ENCODE assay signal across 22 cellular contexts in genomic region chr16:85125570-85126382, GRCh38. TPM values are rescaled to one million over a fixed set of nuclear protein-coding genes. Genes with fewer than 3 reads are reported as not detected.
DNase-seq lines count a peak whose midpoint lies in the region; ATAC-seq and TF ChIP-seq lines count a peak whose summit lies in the region.
"Had no signal": no experiment of that assay in that cellular context is flagged by ENCODE, and none has a peak within 500 bp of the region (broad histone marks: within the 10 kb centered on the region; RNA-seq: fewer than 3 reads in every experiment).

No MANE protein-coding gene starts in this region.

- TF ChIP-seq EP300 in gastroesophageal sphincter (IDR thresholded peaks at IDR 0.05), result no peak

- no peak overlapping the region for H3K9ac ChIP-seq in smooth muscle cell (ENCODE audit: low read depth)

- peak overlapping the region; percentile 70 for H3K4me2 ChIP-seq in smooth muscle cell
- H3K4me2 ChIP-seq: A549 had no signal

- H3K4me1 ChIP-seq in SJSA1 (replicated peaks) (peaks cover 48% of the 10 kb centered on the region), smooth muscle cell (ENCODE audit: low read depth) (peaks cover 13% of the 10 kb centered on the region), gastroesophageal sphincter (peaks cover 2 to 45% (median 22%) of the 10 kb centered on the region in 3 donors)

- intact Hi-C loops in left ventricle myocardium superior (cut with micrococcal nuclease), result no loop called here

- peak overlapping the region; percentile 98 for H3K27ac ChIP-seq in SJSA1
- peak overlapping the region; percentile 83 for H3K27ac ChIP-seq in smooth muscle cell (ENCODE audit: low read depth)
- peak overlapping the region in 1 of 4 donors; percentile 31 for H3K27ac ChIP-seq in gastroesophageal sphincter
- H3K27ac ChIP-seq: upper lobe of right lung had no signal

- H3K4me3 ChIP-seq in SJSA1, result no peak overlapping the region
- H3K4me3 ChIP-seq in smooth muscle cell, result no peak overlapping the region
- H3K4me3 ChIP-seq in gastroesophageal sphincter, result no peak overlapping the region
- H3K4me3 ChIP-seq: A549, upper lobe of right lung had no signal

- peaks cover 22% of the 10 kb centered on the region for H3F3A ChIP-seq in smooth muscle cell (ENCODE audit: low read depth)

- 88% methylated on average over 15 of the region's 15 CpGs for WGBS in smooth muscle cell (ENCODE audit: low lambda C conversion rate)
- 77 to 93% methylated on average over 3 to 7 of the region's 15 CpGs for WGBS in gastroesophageal sphincter (ENCODE audit: low coverage in 1 of 2), 2 donors

- ATAC-seq in left ventricle myocardium superior (peak; percentile 89), GM21529 (IDR thresholded peaks at IDR 0.05; ENCODE audit: unreplicated experiment) (no peak), gastroesophageal sphincter (no peak)
- ATAC-seq: stimulated activated effector memory CD8-positive, alpha-beta T cell treated with anti-CD3 and anti-CD28 coated beads, Interleukin-12 subunit alpha, Interleukin-12 subunit beta, amount 100 ng/mL, for 72 hours had no signal

- TF ChIP-seq POLR2A in gastroesophageal sphincter (IDR thresholded peaks at IDR 0.05), result no peak

- H3K79me2 ChIP-seq in smooth muscle cell (ENCODE audit: low read depth), result no peaks in the 10 kb centered on the region

- no peak overlapping the region for H2AFZ ChIP-seq in smooth muscle cell (ENCODE audit: low read depth)

- H3K27me3 ChIP-seq in SJSA1 (replicated peaks), result no peaks in the 10 kb centered on the region
- H3K27me3 ChIP-seq in smooth muscle cell (ENCODE audit: low read depth), result no peaks in the 10 kb centered on the region
- no peaks in the 10 kb centered on the region for H3K27me3 ChIP-seq in gastroesophageal sphincter
- H3K27me3 ChIP-seq: upper lobe of right lung had no signal

- H3K36me3 ChIP-seq in SJSA1 (no peaks in the 10 kb centered on the region), smooth muscle cell (ENCODE audit: low read depth) (no peaks in the 10 kb centered on the region), gastroesophageal sphincter (no peaks in the 10 kb centered on the region)
- H3K36me3 ChIP-seq: upper lobe of right lung had no signal

- no peak for TF ChIP-seq CTCF in smooth muscle cell (IDR thresholded peaks at IDR 0.05; ENCODE audit: borderline replicate concordance, insufficient read depth, poor library complexity, severe bottlenecking)
- TF ChIP-seq CTCF in gastroesophageal sphincter (IDR thresholded peaks at IDR 0.05), result no peak

- H4K20me1 ChIP-seq in smooth muscle cell (ENCODE audit: low read depth), result no peaks in the 10 kb centered on the region

- H3K9me3 ChIP-seq in SJSA1 (replicated peaks) (no peaks in the 10 kb centered on the region), smooth muscle cell (replicated peaks; ENCODE audit: low read depth) (no peaks in the 10 kb centered on the region), gastroesophageal sphincter (no peaks in the 10 kb centered on the region)
- H3K9me3 ChIP-seq: upper lobe of right lung had no signal

- DNase-seq in NCI-H1105 treated with DMSO at 0.1 percent for 48 hours (lab: John Stamatoyannopoulos, UW) (peak; percentile 1), NCI-H1105 (lab: John Stamatoyannopoulos, UW) (no peak), SJSA1 (ENCODE audit: low read depth in 1 of 2, low spot score in 2 of 2) (peak in 1 of 2 experiments; percentile 10), left ventricle myocardium superior (peak; percentile 76), smooth muscle cell (lab: John Stamatoyannopoulos, UW; ENCODE audit: unreplicated experiment) (no peak), D341Med (ENCODE audit: low spot score) (no peak)
- DNase-seq: activated CD8-positive, alpha-beta memory T cell treated with anti-CD3 and anti-CD28 coated beads, Interleukin-2, amount 50 U/mL, for 48 hours; activated naive CD4-positive, alpha-beta T cell; CD4-positive, alpha-beta T cell; KBM-7; kidney glomerular epithelial cell; NCI-H1436 treated with DMSO at 0.1 percent for 48 hours; NCI-H510A; occipital lobe; T-helper 9 cell; upper lobe of right lung had no signal

RNA-seq across cellular contexts. Expression of gene CIBAR2, which starts 13.5 kb away (rescaled TPM):
- 0.05 TPM in 1 of 2 replicates, not detected in the other for total RNA-seq in SJSA1 (2014; rRNA removed; shearing (Covaris generic))
- not detected for total RNA-seq in left ventricle myocardium superior
- total RNA-seq in smooth muscle cell, result not detected in 2 replicates
- polyA plus RNA-seq in smooth muscle cell, result not detected in 2 replicates
- not detected for total RNA-seq in gastroesophageal sphincter
- total RNA-seq: CD4-positive, alpha-beta T cell; Daoy; mucosa of gallbladder; occipital lobe; upper lobe of right lung had no signal
- polyA plus RNA-seq: A549 had no signal

Comparison
In these comparisons a context has a peak if more than half of its experiments do, and no peak if none do; other contexts are left out.
1. DNase-seq: peak in NCI-H1105 treated with DMSO at 0.1 percent for 48 hours (single experiment) and left ventricle myocardium superior (single experiment); none in NCI-H1105 (single experiment), smooth muscle cell (single experiment) and D341Med (single experiment).